13 cellular contexts compared by ENCODE assay signal in the genomic region with DNA sequence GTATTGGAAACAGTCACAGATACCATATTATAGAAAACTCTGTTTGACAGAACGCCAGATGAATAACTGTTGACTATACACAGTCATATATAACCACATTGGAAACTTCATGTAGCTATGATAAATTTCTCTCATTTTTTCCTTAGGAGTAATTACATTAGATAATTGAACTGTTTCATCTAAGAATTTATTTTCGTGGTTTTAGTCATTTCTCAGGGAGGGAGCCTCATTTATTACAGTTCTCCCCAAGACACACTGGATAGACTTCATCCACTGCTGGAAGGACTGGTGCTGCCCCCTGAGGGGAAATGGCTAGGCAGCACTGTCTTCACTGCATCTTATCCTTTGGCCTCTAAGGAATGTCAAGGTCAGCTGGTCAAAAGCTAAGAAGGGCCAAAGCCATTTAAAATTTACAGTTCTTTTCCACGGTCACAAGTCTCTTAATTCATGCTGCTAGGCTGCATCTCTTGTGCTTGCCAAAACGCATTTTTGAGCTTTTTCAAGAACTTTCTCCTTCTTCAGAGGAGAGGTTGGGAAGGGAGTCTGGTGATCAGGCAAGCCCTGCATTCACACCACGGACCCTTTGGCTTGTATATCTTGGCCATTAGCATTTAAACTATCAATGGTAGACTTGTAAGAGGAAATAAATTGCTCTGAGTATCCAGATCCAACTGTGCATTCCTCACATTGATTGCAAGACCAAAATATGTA.
DNase-seq lines count a peak whose midpoint lies in the region; ATAC-seq, FAIRE-seq and TF ChIP-seq lines count a peak whose summit lies in the region.
"Had no signal": no experiment of that assay in that cellular context is flagged by ENCODE, and none has a peak within 500 bp of the region (broad histone marks: within the 10 kb centered on the region; RNA-seq: fewer than 3 reads in every experiment).

No MANE protein-coding gene starts in this region.

- no peaks in the 10 kb centered on the region for H3K9me3 ChIP-seq in esophagus squamous epithelium
- H3K9me3 ChIP-seq in neural progenitor cell (ENCODE audit: low read depth) = no peaks in the 10 kb centered on the region

- H3K27me3 ChIP-seq in BJ (ENCODE audit: control insufficient read depth, insufficient read depth, low read length) = no peaks in the 10 kb centered on the region
- H3K27me3 ChIP-seq in esophagus squamous epithelium = no peaks in the 10 kb centered on the region
- no peaks in the 10 kb centered on the region for H3K27me3 ChIP-seq in neural progenitor cell
- H3K27me3 ChIP-seq: dorsolateral prefrontal cortex had no signal

- H3K4me1 ChIP-seq in esophagus squamous epithelium (peaks cover 3 to 49% (median 18%) of the 10 kb centered on the region in 3 donors), neural progenitor cell (peaks cover 3% of the 10 kb centered on the region)

- ATAC-seq in stimulated activated memory B cell treated with anti-CD40 and anti-IgM and Interleukin-4, amounts not matched to agents 10 μg/mL and 1 μg/mL and 100 μg/mL, for 72 hours = no peak

- peaks cover 93% of the 10 kb centered on the region for H3K79me2 ChIP-seq in neural progenitor cell (ENCODE audit: low read depth)

- H3K9me3 Mint-ChIP-seq in neural progenitor cell = no peaks in the 10 kb centered on the region
- H3K9me3 Mint-ChIP-seq in stimulated activated memory B cell treated with anti-CD40 and anti-IgM and Interleukin-4, amounts not matched to agents 10 μg/mL and 1 μg/mL and 100 μg/mL, for 72 hours = no peaks in the 10 kb centered on the region

- H3K4me2 ChIP-seq in neural progenitor cell = no peak overlapping the region

- no peak overlapping the region for H2AFZ ChIP-seq in neural progenitor cell (replicated peaks)

- peaks cover 7% of the 10 kb centered on the region for H3K4me1 Mint-ChIP-seq in neural progenitor cell
- peaks cover 6% of the 10 kb centered on the region for H3K4me1 Mint-ChIP-seq in stimulated activated memory B cell treated with anti-CD40 and anti-IgM and Interleukin-4, amounts not matched to agents 10 μg/mL and 1 μg/mL and 100 μg/mL, for 72 hours

- peaks cover 56% of the 10 kb centered on the region for H3K36me3 Mint-ChIP-seq in neural progenitor cell
- no peaks in the 10 kb centered on the region for H3K36me3 Mint-ChIP-seq in stimulated activated memory B cell treated with anti-CD40 and anti-IgM and Interleukin-4, amounts not matched to agents 10 μg/mL and 1 μg/mL and 100 μg/mL, for 72 hours

- H3K4me3 ChIP-seq in BJ (ENCODE audit: low read depth, low read length) (no peak overlapping the region), esophagus squamous epithelium (no peak overlapping the region), neural progenitor cell (no peak overlapping the region)
- H3K4me3 ChIP-seq: dorsolateral prefrontal cortex had no signal

- H3K27ac Mint-ChIP-seq in neural progenitor cell = no peak overlapping the region
- no peak overlapping the region for H3K27ac Mint-ChIP-seq in stimulated activated memory B cell treated with anti-CD40 and anti-IgM and Interleukin-4, amounts not matched to agents 10 μg/mL and 1 μg/mL and 100 μg/mL, for 72 hours

- no peak overlapping the region for H3K9ac ChIP-seq in neural progenitor cell

- TF ChIP-seq CTCF in BJ (IDR thresholded peaks at IDR 0.05; ENCODE audit: insufficient read depth, low read depth, low read length) (peak; percentile 52), esophagus squamous epithelium (IDR thresholded peaks at IDR 0.05) (no peak), neural progenitor cell (IDR thresholded peaks at IDR 0.05) (peak; percentile 23), GM10266 (IDR thresholded peaks at IDR 0.05; ENCODE audit: control insufficient read depth, insufficient read depth, low read depth, missing control alignments) (no peak)

- peaks cover 3% of the 10 kb centered on the region for H3F3A ChIP-seq in neural progenitor cell (ENCODE audit: low read depth)

- H3K27me3 Mint-ChIP-seq in neural progenitor cell (ENCODE audit: insufficient read depth, low read depth) = peaks cover 3% of the 10 kb centered on the region
- peaks cover 40% of the 10 kb centered on the region for H3K27me3 Mint-ChIP-seq in stimulated activated memory B cell treated with anti-CD40 and anti-IgM and Interleukin-4, amounts not matched to agents 10 μg/mL and 1 μg/mL and 100 μg/mL, for 72 hours

- peak overlapping the region in 3 of 4 donors; percentile 6 to 19 (median 7) for H3K27ac ChIP-seq in esophagus squamous epithelium
- H3K27ac ChIP-seq in neural progenitor cell = no peak overlapping the region
- H3K27ac ChIP-seq: dorsolateral prefrontal cortex had no signal

- H4K20me1 ChIP-seq in neural progenitor cell (ENCODE audit: low read depth) = peaks cover 44% of the 10 kb centered on the region

- no peak overlapping the region for H3K4me3 Mint-ChIP-seq in neural progenitor cell
- no peak overlapping the region for H3K4me3 Mint-ChIP-seq in stimulated activated memory B cell treated with anti-CD40 and anti-IgM and Interleukin-4, amounts not matched to agents 10 μg/mL and 1 μg/mL and 100 μg/mL, for 72 hours

- POLR2A ChIA-PET in BJ (lab: Charles Lee) = interaction anchor here (0.5 kb wide), 1 partner anchor 314 kb away, joined by 3 read pairs; no protein-coding TSS in a partner anchor

- H3K36me3 ChIP-seq in BJ (ENCODE audit: control insufficient read depth, insufficient read depth, low read length) (peaks cover 1% of the 10 kb centered on the region; the same call in 1 of the 2 replicates), esophagus squamous epithelium (peaks cover 0 to 10% (median 0%) of the 10 kb centered on the region in 3 donors), neural progenitor cell (no peaks in the 10 kb centered on the region)

- intact Hi-C loops in esophagus squamous epithelium (cut with DNase I) = no loop called here

- CTCF ChIA-PET in BJ (lab: Yijun Ruan, JAX) = interaction anchor here (0.7 to 1.7 kb wide), 7 partner anchors 10 to 156 kb away, joined by 3 to 7 read pairs (median 3); no protein-coding TSS in a partner anchor

- no peak for TF ChIP-seq POLR2A in esophagus squamous epithelium (IDR thresholded peaks at IDR 0.05)
- TF ChIP-seq POLR2A in GM12892 (IDR thresholded peaks at IDR 0.05; ENCODE audit: low read depth, low read length) = no peak

- 60 to 70% methylated on average over 5 of the region's 5 CpGs for WGBS in esophagus squamous epithelium, 2 donors

- DNase-seq in BJ (ENCODE audit: low read depth) (no peak), OCI-M1 (lab: John Stamatoyannopoulos, UW) (peak; percentile 6), esophagus squamous epithelium (lab: John Stamatoyannopoulos, UW) (no peak), neural progenitor cell (ENCODE audit: low spot score) (no peak), GM12892 (ENCODE audit: insufficient read length) (no peak), 8988T (no peak), GM10266 (ENCODE audit: extremely low spot score) (no peak)
- DNase-seq: activated CD8-positive, alpha-beta memory T cell treated with anti-CD3 and anti-CD28 coated beads, Interleukin-2, amount 50 U/mL, for 48 hours; DMS153; dorsolateral prefrontal cortex; NCI-H1092 treated with DMSO at 0.1 percent for 48 hours; stimulated activated CD4-positive, alpha-beta T cell treated with anti-CD3 and anti-CD28 coated beads, Interleukin-4, amount 100 ng/mL, for 24 hours had no signal

- no peak for FAIRE-seq in GM12892 (lab: Jason Lieb, UNC)

Comparison
In these comparisons a context has a peak if more than half of its experiments do, and no peak if none do; other contexts are left out.
1. CTCF ChIP-seq: peak in BJ (single experiment) and neural progenitor cell (single experiment); none in esophagus squamous epithelium (0 of 6) and GM10266 (single experiment).